ENCODE assay signal across 8 cellular contexts in genomic region chr1:1677718-1678580, GRCh38. TPM values are rescaled to one million over a fixed set of nuclear protein-coding genes. Genes with fewer than 3 reads are reported as not detected.
A peak's percentile ranks its signal among the peaks of the same experiment; 100 is the strongest.
DNase-seq lines count a peak whose midpoint lies in the region; ATAC-seq and TF ChIP-seq lines count a peak whose summit lies in the region.

No MANE protein-coding gene starts in this region.

- no peaks in the 10 kb centered on the region for H3K27me3 ChIP-seq in breast epithelium

- H3K36me3 ChIP-seq in breast epithelium = no peaks in the 10 kb centered on the region

- no peak for TF ChIP-seq POLR2A in breast epithelium (IDR thresholded peaks at IDR 0.05)

- DNase-seq in T-helper 1 cell (peak in 4 of 5 donors; percentile 24 to 52 (median 42)), breast epithelium (ENCODE audit: low spot score in 2 of 2) (peak in 1 of 2 donors; percentile 20), cerebellar nuclear complex (lab: John Stamatoyannopoulos, UW) (no peak), NCI-H2107 (lab: John Stamatoyannopoulos, UW) (no peak), NCI-H510A (lab: John Stamatoyannopoulos, UW) (no peak)
- peak; percentile 63 for DNase-seq in stimulated activated CD4-positive, alpha-beta T cell treated with anti-CD3 and anti-CD28 coated beads, Interleukin-15, amount 100 ng/mL, for 24 hours

- H3K4me1 ChIP-seq in breast epithelium = peaks cover 0 to 12% of the 10 kb centered on the region in 2 donors

- intact Hi-C loops in breast epithelium (cut with DNase I; ENCODE audit: low total_unique reads) = no loop called here

- ATAC-seq in GM18498 (IDR thresholded peaks at IDR 0.05; ENCODE audit: unreplicated experiment) = peak; percentile 61
- ATAC-seq in HG02623 (IDR thresholded peaks at IDR 0.05; ENCODE audit: unreplicated experiment) = peak; percentile 51

- no peaks in the 10 kb centered on the region for H3K9me3 ChIP-seq in breast epithelium

- H3K27ac ChIP-seq in breast epithelium = peak overlapping the region; percentile 79 to 89

- peak overlapping the region in 2 of 3 donors; percentile 17 to 39 for H3K4me3 ChIP-seq in breast epithelium

- no peak for TF ChIP-seq CTCF in breast epithelium (IDR thresholded peaks at IDR 0.05)

RNA-seq across cellular contexts. Expression of gene SLC35E2B, which starts 14.6 kb away (rescaled TPM):
- total RNA-seq in breast epithelium = 10 to 100 TPM; 37.3 to 96.4 (median 45.6) TPM

RNA-seq across cellular contexts. Expression of gene CDK11B, which starts 19.1 kb away (rescaled TPM):
- total RNA-seq in breast epithelium = 10 to 100 TPM; 17.4 to 30.3 (median 26.2) TPM

RNA-seq across cellular contexts. Expression of gene MMP23B, which starts 46.0 kb away (rescaled TPM):
- total RNA-seq in breast epithelium = 10 to 100 TPM in 1 of 3 donors, 1 to 10 TPM in 2; 2.7 to 15.5 (median 7.5) TPM

RNA-seq across cellular contexts. Expression of gene CDK11A, which starts 46.2 kb away (rescaled TPM):
- total RNA-seq in breast epithelium = 10 to 100 TPM; 27.8 to 51.8 (median 41.6) TPM

Comparison
In these comparisons a context has a peak if more than half of its experiments do, and no peak if none do; other contexts are left out.
1. DNase-seq: peak in T-helper 1 cell (4 of 5) and stimulated activated CD4-positive, alpha-beta T cell treated with anti-CD3 and anti-CD28 coated beads, Interleukin-15, amount 100 ng/mL, for 24 hours (single experiment); none in cerebellar nuclear complex (0 of 2), NCI-H2107 (single experiment) and NCI-H510A (single experiment).